In the genomic region with DNA sequence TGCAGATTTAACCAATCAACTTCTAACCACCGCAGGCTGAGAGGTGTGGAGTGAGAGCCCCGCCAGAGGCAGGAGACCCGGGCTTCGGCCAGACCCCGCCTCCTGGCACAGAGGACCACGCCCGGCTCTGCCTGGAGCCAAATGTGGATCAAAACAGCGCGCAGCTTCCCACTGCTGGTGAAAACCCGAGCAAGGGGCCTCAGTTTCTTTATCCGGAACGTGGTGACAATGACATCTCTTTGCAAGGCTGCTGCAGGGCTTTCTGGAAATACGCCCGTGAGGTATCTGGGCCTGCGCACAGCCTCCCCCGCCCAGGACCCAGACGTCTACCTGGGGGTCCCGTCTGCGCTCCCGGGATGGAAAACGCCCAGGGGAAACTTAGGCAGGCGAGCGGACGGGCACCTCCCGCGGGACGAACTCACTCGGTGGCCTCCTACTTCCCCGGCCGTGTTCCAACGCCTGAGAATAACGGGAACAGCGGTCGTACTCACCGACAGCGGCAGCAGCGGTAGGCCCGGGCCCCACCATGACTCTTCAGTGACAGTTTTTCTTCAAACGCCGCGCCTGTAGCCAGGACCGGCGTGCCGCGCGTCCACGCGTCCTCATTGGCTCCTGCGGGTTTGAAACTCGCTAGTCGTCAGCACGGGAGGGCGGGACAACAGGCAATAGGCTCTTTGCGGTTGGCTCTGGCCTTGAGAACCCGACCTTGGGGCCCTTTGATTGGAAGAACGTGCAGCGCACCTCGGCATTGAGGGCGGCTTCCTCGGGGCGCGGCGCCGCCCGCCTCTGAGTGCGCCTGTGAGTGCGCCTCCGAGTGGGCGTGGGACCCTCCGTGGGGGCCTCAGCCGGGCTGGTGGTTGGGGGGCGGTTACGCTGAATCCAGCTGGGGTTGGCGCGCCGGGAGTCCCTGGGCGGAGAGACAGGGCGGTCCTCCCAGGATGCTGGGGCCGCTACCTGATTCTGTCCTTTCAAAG, we compare ENCODE assay signal across 1 cellular context.
A peak's percentile ranks its signal among the peaks of the same experiment; 100 is the strongest.
TF ChIP-seq lines count a peak whose summit lies in the region.

A gene with protein sequence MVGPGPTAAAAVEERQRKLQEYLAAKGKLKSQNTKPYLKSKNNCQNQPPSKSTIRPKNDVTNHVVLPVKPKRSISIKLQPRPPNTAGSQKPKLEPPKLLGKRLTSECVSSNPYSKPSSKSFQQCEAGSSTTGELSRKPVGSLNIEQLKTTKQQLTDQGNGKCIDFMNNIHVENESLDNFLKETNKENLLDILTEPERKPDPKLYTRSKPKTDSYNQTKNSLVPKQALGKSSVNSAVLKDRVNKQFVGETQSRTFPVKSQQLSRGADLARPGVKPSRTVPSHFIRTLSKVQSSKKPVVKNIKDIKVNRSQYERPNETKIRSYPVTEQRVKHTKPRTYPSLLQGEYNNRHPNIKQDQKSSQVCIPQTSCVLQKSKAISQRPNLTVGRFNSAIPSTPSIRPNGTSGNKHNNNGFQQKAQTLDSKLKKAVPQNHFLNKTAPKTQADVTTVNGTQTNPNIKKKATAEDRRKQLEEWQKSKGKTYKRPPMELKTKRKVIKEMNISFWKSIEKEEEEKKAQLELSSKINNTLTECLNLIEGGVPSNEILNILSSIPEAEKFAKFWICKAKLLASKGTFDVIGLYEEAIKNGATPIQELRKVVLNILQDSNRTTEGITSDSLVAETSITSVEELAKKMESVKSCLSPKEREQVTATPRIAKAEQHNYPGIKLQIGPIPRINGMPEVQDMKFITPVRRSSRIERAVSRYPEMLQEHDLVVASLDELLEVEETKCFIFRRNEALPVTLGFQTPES (minus strand): TSS at position 539 of the 974 bp plus-strand sequence. CDS start 11 bp downstream, at position 528.

TF ChIP-seq in HEK293, 187 proteins besides CTCF, POLR2A, EP300 and RAD21 (continued from another document and continues in another):
- no peak for TF ChIP-seq ZSCAN30 (tag by site-specific recombination; IDR thresholded peaks at IDR 0.05)
- TF ChIP-seq, protein P1, sequence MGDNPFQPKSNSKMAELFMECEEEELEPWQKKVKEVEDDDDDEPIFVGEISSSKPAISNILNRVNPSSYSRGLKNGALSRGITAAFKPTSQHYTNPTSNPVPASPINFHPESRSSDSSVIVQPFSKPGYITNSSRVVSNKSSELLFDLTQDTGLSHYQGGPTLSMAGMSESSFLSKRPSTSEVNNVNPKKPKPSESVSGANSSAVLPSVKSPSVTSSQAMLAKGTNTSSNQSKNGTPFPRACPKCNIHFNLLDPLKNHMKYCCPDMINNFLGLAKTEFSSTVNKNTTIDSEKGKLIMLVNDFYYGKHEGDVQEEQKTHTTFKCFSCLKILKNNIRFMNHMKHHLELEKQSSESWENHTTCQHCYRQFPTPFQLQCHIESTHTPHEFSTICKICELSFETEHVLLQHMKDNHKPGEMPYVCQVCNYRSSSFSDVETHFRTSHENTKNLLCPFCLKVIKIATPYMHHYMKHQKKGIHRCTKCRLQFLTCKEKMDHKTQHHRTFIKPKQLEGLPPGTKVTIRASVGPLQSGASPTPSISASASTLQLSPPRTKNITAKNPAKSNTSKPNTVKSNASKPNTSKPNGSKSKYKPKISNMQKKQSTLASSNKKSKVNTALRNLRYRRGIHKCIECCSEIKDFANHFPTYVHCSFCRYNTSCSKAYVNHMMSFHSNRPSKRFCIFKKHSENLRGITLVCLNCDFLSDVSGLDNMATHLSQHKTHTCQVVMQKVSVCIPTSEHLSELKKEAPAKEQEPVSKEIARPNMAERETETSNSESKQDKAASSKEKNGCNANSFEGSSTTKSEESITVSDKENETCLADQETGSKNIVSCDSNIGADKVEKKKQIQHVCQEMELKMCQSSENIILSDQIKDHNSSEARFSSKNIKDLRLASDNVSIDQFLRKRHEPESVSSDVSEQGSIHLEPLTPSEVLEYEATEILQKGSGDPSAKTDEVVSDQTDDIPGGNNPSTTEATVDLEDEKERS (tag by site-specific recombination; IDR thresholded peaks at IDR 0.05) = no peak
- no peak for TF ChIP-seq ZNF544 (tag by site-specific recombination; IDR thresholded peaks at IDR 0.05)
- TF ChIP-seq, protein P2, sequence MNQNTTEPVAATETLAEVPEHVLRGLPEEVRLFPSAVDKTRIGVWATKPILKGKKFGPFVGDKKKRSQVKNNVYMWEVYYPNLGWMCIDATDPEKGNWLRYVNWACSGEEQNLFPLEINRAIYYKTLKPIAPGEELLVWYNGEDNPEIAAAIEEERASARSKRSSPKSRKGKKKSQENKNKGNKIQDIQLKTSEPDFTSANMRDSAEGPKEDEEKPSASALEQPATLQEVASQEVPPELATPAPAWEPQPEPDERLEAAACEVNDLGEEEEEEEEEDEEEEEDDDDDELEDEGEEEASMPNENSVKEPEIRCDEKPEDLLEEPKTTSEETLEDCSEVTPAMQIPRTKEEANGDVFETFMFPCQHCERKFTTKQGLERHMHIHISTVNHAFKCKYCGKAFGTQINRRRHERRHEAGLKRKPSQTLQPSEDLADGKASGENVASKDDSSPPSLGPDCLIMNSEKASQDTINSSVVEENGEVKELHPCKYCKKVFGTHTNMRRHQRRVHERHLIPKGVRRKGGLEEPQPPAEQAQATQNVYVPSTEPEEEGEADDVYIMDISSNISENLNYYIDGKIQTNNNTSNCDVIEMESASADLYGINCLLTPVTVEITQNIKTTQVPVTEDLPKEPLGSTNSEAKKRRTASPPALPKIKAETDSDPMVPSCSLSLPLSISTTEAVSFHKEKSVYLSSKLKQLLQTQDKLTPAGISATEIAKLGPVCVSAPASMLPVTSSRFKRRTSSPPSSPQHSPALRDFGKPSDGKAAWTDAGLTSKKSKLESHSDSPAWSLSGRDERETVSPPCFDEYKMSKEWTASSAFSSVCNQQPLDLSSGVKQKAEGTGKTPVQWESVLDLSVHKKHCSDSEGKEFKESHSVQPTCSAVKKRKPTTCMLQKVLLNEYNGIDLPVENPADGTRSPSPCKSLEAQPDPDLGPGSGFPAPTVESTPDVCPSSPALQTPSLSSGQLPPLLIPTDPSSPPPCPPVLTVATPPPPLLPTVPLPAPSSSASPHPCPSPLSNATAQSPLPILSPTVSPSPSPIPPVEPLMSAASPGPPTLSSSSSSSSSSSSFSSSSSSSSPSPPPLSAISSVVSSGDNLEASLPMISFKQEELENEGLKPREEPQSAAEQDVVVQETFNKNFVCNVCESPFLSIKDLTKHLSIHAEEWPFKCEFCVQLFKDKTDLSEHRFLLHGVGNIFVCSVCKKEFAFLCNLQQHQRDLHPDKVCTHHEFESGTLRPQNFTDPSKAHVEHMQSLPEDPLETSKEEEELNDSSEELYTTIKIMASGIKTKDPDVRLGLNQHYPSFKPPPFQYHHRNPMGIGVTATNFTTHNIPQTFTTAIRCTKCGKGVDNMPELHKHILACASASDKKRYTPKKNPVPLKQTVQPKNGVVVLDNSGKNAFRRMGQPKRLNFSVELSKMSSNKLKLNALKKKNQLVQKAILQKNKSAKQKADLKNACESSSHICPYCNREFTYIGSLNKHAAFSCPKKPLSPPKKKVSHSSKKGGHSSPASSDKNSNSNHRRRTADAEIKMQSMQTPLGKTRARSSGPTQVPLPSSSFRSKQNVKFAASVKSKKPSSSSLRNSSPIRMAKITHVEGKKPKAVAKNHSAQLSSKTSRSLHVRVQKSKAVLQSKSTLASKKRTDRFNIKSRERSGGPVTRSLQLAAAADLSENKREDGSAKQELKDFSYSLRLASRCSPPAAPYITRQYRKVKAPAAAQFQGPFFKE (tag by site-specific recombination; IDR thresholded peaks at IDR 0.05; ENCODE audit: borderline replicate concordance) = no peak
- TF ChIP-seq TCF7L2 (IDR thresholded peaks at IDR 0.05; ENCODE audit: borderline replicate concordance, low read depth, low read length) = no peak; the same call in 1 of the 2 replicates
- no peak for TF ChIP-seq TRIM28 (IDR thresholded peaks at IDR 0.05; ENCODE audit: borderline replicate concordance, low read length)
- no peak for TF ChIP-seq ZNF596 (tag by site-specific recombination; IDR thresholded peaks at IDR 0.05)
- no peak for TF ChIP-seq PRDM1 (tag by site-specific recombination; IDR thresholded peaks at IDR 0.05)
- TF ChIP-seq KLF10 (tag by site-specific recombination; IDR thresholded peaks at IDR 0.05) = peak; percentile 81
- no peak for TF ChIP-seq YY1 (tag by site-specific recombination; IDR thresholded peaks at IDR 0.05)
- no peak for TF ChIP-seq ZNF132 (tag by site-specific recombination; IDR thresholded peaks at IDR 0.05; ENCODE audit: borderline replicate concordance)
- no peak for TF ChIP-seq ZNF292 (tag by site-specific recombination; IDR thresholded peaks at IDR 0.05; ENCODE audit: borderline replicate concordance, low read depth)
- TF ChIP-seq ZBTB17 (tag by site-specific recombination; IDR thresholded peaks at IDR 0.05) = 0 out of 2 replicates have a peak, but pooled peaks have one; percentile 17
- TF ChIP-seq OVOL3 (tag by site-specific recombination; IDR thresholded peaks at IDR 0.05) = 0 out of 2 replicates have a peak, but pooled peaks have one; percentile 53
- no peak for TF ChIP-seq ZNF555 (tag by site-specific recombination; conservative IDR thresholded peaks at IDR 0.05)
- peak; percentile 9; the same call in 1 of the 2 replicates for TF ChIP-seq ZNF660 (tag by site-specific recombination; IDR thresholded peaks at IDR 0.05)
- TF ChIP-seq ZSCAN4 (tag by site-specific recombination; IDR thresholded peaks at IDR 0.05) = no peak
- no peak for TF ChIP-seq ZNF266 (tag by site-specific recombination; IDR thresholded peaks at IDR 0.05; ENCODE audit: low read depth)
- TF ChIP-seq SP2 (tag by site-specific recombination; IDR thresholded peaks at IDR 0.05) = peak; percentile 96
- no peak for TF ChIP-seq SCRT2 (tag by site-specific recombination; IDR thresholded peaks at IDR 0.05)
- TF ChIP-seq KLF17 (tag by site-specific recombination; IDR thresholded peaks at IDR 0.05) = peak; percentile 19; the same call in 1 of the 2 replicates
- TF ChIP-seq ZSCAN23 (tag by site-specific recombination; IDR thresholded peaks at IDR 0.05) = no peak
- TF ChIP-seq, protein P3, sequence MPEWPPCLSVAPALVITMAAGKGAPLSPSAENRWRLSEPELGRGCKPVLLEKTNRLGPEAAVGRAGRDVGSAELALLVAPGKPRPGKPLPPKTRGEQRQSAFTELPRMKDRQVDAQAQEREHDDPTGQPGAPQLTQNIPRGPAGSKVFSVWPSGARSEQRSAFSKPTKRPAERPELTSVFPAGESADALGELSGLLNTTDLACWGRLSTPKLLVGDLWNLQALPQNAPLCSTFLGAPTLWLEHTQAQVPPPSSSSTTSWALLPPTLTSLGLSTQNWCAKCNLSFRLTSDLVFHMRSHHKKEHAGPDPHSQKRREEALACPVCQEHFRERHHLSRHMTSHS (tag by site-specific recombination; IDR thresholded peaks at IDR 0.05) = no peak
- no peak for TF ChIP-seq ZNF747 (tag by site-specific recombination; IDR thresholded peaks at IDR 0.05)
- no peak for TF ChIP-seq ZNF837 (tag by site-specific recombination; IDR thresholded peaks at IDR 0.05)
- no peak for TF ChIP-seq ZNF366 (tag by site-specific recombination; conservative IDR thresholded peaks at IDR 0.05)
- TF ChIP-seq ZFHX2 (tag by site-specific recombination; conservative IDR thresholded peaks at IDR 0.05) = peak; percentile 87
- TF ChIP-seq ZFP41 (tag by site-specific recombination; IDR thresholded peaks at IDR 0.05; ENCODE audit: borderline replicate concordance) = no peak
- TF ChIP-seq ZNF239 (tag by site-specific recombination; IDR thresholded peaks at IDR 0.05) = no peak
- TF ChIP-seq SALL2 (tag by site-specific recombination; IDR thresholded peaks at IDR 0.05; ENCODE audit: borderline replicate concordance) = no peak
- TF ChIP-seq ZXDB (tag by site-specific recombination; IDR thresholded peaks at IDR 0.05) = peak; percentile 57
- TF ChIP-seq ZNF670 (tag by site-specific recombination; IDR thresholded peaks at IDR 0.05; ENCODE audit: low read depth) = no peak
- no peak for TF ChIP-seq ZNF10 (tag by site-specific recombination; IDR thresholded peaks at IDR 0.05)
- TF ChIP-seq ZNF792 (tag by site-specific recombination; IDR thresholded peaks at IDR 0.05) = no peak
- TF ChIP-seq ZSCAN5A (tag by site-specific recombination; IDR thresholded peaks at IDR 0.05) = no peak
- TF ChIP-seq ZNF629 (tag by site-specific recombination; IDR thresholded peaks at IDR 0.05) = peak; percentile 53
- TF ChIP-seq ZNF280C (tag by site-specific recombination; IDR thresholded peaks at IDR 0.05) = no peak
- no peak for TF ChIP-seq ZFP37 (tag by site-specific recombination; IDR thresholded peaks at IDR 0.05)
- TF ChIP-seq ZNF155 (tag by site-specific recombination; IDR thresholded peaks at IDR 0.05) = no peak
- no peak for TF ChIP-seq RBAK (tag by site-specific recombination; IDR thresholded peaks at IDR 0.05)
